Comparison of ENCODE assay signal across 1 cellular context in genomic region chr4:15657366-15657765, GRCh38.
TF ChIP-seq lines count a peak whose summit lies in the region.

No MANE protein-coding gene starts in this region.

TF ChIP-seq in GM23338, 12 proteins besides CTCF, POLR2A, EP300 and RAD21:
- TF ChIP-seq EZH2phosphoT487 (IDR thresholded peaks at IDR 0.05; ENCODE audit: unreplicated experiment): no peak
- no peak for TF ChIP-seq EZH2 (IDR thresholded peaks at IDR 0.05; ENCODE audit: low read depth, unreplicated experiment)
- no peak for TF ChIP-seq ZNF114 (CRISPR knock-in tag; IDR thresholded peaks at IDR 0.05)
- no peak for TF ChIP-seq STAT1 (IDR thresholded peaks at IDR 0.05; ENCODE audit: unreplicated experiment)
- no peak for TF ChIP-seq JUNB (IDR thresholded peaks at IDR 0.05; ENCODE audit: unreplicated experiment)
- no peak for TF ChIP-seq ZNF462 (CRISPR knock-in tag; IDR thresholded peaks at IDR 0.05)
- TF ChIP-seq POLR2AphosphoS5 (IDR thresholded peaks at IDR 0.05; ENCODE audit: low read depth): no peak
- no peak for TF ChIP-seq NANOG (IDR thresholded peaks at IDR 0.05; ENCODE audit: borderline replicate concordance)
- TF ChIP-seq CREB1 (CRISPR knock-in tag; IDR thresholded peaks at IDR 0.05; ENCODE audit: low read depth): no peak
- TF ChIP-seq ETS1 (IDR thresholded peaks at IDR 0.05): no peak
- TF ChIP-seq, protein P1, sequence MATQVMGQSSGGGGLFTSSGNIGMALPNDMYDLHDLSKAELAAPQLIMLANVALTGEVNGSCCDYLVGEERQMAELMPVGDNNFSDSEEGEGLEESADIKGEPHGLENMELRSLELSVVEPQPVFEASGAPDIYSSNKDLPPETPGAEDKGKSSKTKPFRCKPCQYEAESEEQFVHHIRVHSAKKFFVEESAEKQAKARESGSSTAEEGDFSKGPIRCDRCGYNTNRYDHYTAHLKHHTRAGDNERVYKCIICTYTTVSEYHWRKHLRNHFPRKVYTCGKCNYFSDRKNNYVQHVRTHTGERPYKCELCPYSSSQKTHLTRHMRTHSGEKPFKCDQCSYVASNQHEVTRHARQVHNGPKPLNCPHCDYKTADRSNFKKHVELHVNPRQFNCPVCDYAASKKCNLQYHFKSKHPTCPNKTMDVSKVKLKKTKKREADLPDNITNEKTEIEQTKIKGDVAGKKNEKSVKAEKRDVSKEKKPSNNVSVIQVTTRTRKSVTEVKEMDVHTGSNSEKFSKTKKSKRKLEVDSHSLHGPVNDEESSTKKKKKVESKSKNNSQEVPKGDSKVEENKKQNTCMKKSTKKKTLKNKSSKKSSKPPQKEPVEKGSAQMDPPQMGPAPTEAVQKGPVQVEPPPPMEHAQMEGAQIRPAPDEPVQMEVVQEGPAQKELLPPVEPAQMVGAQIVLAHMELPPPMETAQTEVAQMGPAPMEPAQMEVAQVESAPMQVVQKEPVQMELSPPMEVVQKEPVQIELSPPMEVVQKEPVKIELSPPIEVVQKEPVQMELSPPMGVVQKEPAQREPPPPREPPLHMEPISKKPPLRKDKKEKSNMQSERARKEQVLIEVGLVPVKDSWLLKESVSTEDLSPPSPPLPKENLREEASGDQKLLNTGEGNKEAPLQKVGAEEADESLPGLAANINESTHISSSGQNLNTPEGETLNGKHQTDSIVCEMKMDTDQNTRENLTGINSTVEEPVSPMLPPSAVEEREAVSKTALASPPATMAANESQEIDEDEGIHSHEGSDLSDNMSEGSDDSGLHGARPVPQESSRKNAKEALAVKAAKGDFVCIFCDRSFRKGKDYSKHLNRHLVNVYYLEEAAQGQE (IDR thresholded peaks at IDR 0.05; ENCODE audit: unreplicated experiment): no peak
- no peak for TF ChIP-seq ZNF331 (CRISPR knock-in tag; IDR thresholded peaks at IDR 0.05; ENCODE audit: low read depth)
